ENCODE assay signal across 8 cellular contexts in genomic region chr5:110054240-110054639, GRCh38.
DNase-seq lines count a peak whose midpoint lies in the region; ATAC-seq lines count a peak whose summit lies in the region.

No MANE protein-coding gene starts in this region.

- H4K91ac ChIP-seq in mesenchymal stem cell (ENCODE audit: low read length): no peak overlapping the region

- POLR2A ChIA-PET in T-cell (lab: Charles Lee): interaction anchor here (0.6 to 1.3 kb wide), 5 partner anchors 9 to 362 kb away, joined by 3 to 4 read pairs (median 3); no protein-coding TSS in a partner anchor

- in situ Hi-C loops in Caki2 (cut with HindIII; ENCODE audit: low pct_unique_long_range_greater_than_20kb, low sequenced_read_pairs): no loop called here

- H3K23ac ChIP-seq in mesenchymal stem cell (ENCODE audit: low read length in 2 of 2): no peak overlapping the region

- no peak overlapping the region for H3K14ac ChIP-seq in mesenchymal stem cell (ENCODE audit: low read length in 2 of 2)

- no peak overlapping the region for H2BK15ac ChIP-seq in mesenchymal stem cell (ENCODE audit: low read depth, poor library complexity, severe bottlenecking)

- H2BK5ac ChIP-seq in mesenchymal stem cell (ENCODE audit: low read depth, low read length, poor library complexity, severe bottlenecking): no peak overlapping the region

- H2AK5ac ChIP-seq in mesenchymal stem cell (ENCODE audit: low read length, severe bottlenecking): no peak overlapping the region

- H2BK12ac ChIP-seq in mesenchymal stem cell (ENCODE audit: low read length in 2 of 2): no peak overlapping the region

- DNase-seq in Caki2 (ENCODE audit: low read depth) (peak; percentile 28), LHCN-M2 (ENCODE audit: low read depth) (peak; percentile 93), T-cell (peak; percentile 26 to 87 (median 76)), adipocyte (ENCODE audit: low read depth) (peak; percentile 31), mesenchymal stem cell (peak; percentile 72), H7 (no peak)
- peak; percentile 61 for DNase-seq in stimulated activated naive CD8-positive, alpha-beta T cell treated with anti-CD3 and anti-CD28 coated beads, Interleukin-15, Interleukin-2, amounts not matched to agents 100 U/mL and 50 U/mL, for 24 hours

- H3K9me3 Mint-ChIP-seq in T-cell: no peaks in the 10 kb centered on the region

- 68% methylated on average over 1 of the region's 2 CpGs for WGBS in mesenchymal stem cell

- H3K27ac Mint-ChIP-seq in T-cell: peak overlapping the region; percentile 84 to 91

- H2BK120ac ChIP-seq in mesenchymal stem cell (ENCODE audit: low read depth, low read length): no peak overlapping the region

- peaks cover 37 to 40% (median 39%) of the 10 kb centered on the region in 3 donors for H3K4me1 Mint-ChIP-seq in T-cell

- H3K36me3 Mint-ChIP-seq in T-cell: no peaks in the 10 kb centered on the region

- H3K4me3 Mint-ChIP-seq in T-cell: peak overlapping the region; percentile 7 to 55 (median 32)

- H3K18ac ChIP-seq in mesenchymal stem cell (ENCODE audit: low read depth in 1 of 2, low read length in 2 of 2): no peak overlapping the region

- H3K27me3 ChIP-seq in adipocyte (replicated peaks; ENCODE audit: control insufficient read depth, insufficient read depth, low read length) (no peaks in the 10 kb centered on the region), mesenchymal stem cell (ENCODE audit: control insufficient read depth in 1 of 2, insufficient read depth in 1 of 2, low read length in 2 of 2) (peaks cover 4 to 15% of the 10 kb centered on the region in 2 experiments), H7 (ENCODE audit: control insufficient read depth, insufficient read depth, low read length) (no peaks in the 10 kb centered on the region)

- CTCF ChIA-PET in T-cell (lab: Charles Lee): interaction anchor here (0.6 to 2.2 kb wide), 14 partner anchors 8 to 399 kb away, joined by 3 to 12 read pairs (median 3); partner anchors contain the start of gene MAN2A1 (in 2 of the 2)

- peak; percentile 89 for ATAC-seq in GM21447 (IDR thresholded peaks at IDR 0.05; ENCODE audit: unreplicated experiment)
- ATAC-seq in T-cell (replicated peaks in 1 of 4): peak; percentile 89 to 94 (median 90)
- peak; percentile 82 for ATAC-seq in stimulated activated naive CD8-positive, alpha-beta T cell treated with anti-CD3 and anti-CD28 coated beads, Interleukin-15, Interleukin-2, amounts not matched to agents 100 U/mL and 50 U/mL, for 24 hours

- no peak overlapping the region for H4K8ac ChIP-seq in mesenchymal stem cell (ENCODE audit: low read length)

- peaks cover 0 to 2% of the 10 kb centered on the region in 2 donors for H3K27me3 Mint-ChIP-seq in T-cell

- H3K36me3 ChIP-seq in adipocyte (ENCODE audit: control insufficient read depth, insufficient read depth, low read length, severe bottlenecking) (no peaks in the 10 kb centered on the region), mesenchymal stem cell (ENCODE audit: control insufficient read depth in 1 of 2, insufficient read depth in 2 of 2, low read depth in 1 of 2, low read length in 2 of 2) (no peaks in the 10 kb centered on the region), H7 (replicated peaks; ENCODE audit: control insufficient read depth, insufficient read depth, low read length) (no peaks in the 10 kb centered on the region)

- no peak overlapping the region for H3K4me2 ChIP-seq in mesenchymal stem cell (ENCODE audit: low read length, poor library complexity, severe bottlenecking)

- H3K9me3 ChIP-seq in adipocyte (ENCODE audit: control insufficient read depth, low read length) (no peaks in the 10 kb centered on the region), mesenchymal stem cell (ENCODE audit: control insufficient read depth, low read length) (no peaks in the 10 kb centered on the region)

- no peak overlapping the region for H3K27ac ChIP-seq in mesenchymal stem cell (ENCODE audit: low read length, poor library complexity, severe bottlenecking)

- H3K79me1 ChIP-seq in mesenchymal stem cell (replicated peaks; ENCODE audit: low read length, poor library complexity, severe bottlenecking): no peaks in the 10 kb centered on the region

- H3K4me3 ChIP-seq in adipocyte (ENCODE audit: low read length): no peak overlapping the region
- H3K4me3 ChIP-seq in mesenchymal stem cell (ENCODE audit: insufficient read depth in 1 of 2, low read depth in 1 of 2, low read length in 2 of 2): no peak overlapping the region
- H3K4me3 ChIP-seq in H7 (ENCODE audit: insufficient read depth, low read depth, low read length): no peak overlapping the region

- H2AFZ ChIP-seq in mesenchymal stem cell (ENCODE audit: low read depth, low read length): no peak overlapping the region

- H3K4ac ChIP-seq in mesenchymal stem cell (ENCODE audit: low read depth in 1 of 2, low read length in 2 of 2): no peak overlapping the region

- H3K4me1 ChIP-seq in adipocyte (ENCODE audit: control insufficient read depth, insufficient read depth, low read length) (peaks cover 16% of the 10 kb centered on the region), mesenchymal stem cell (ENCODE audit: control insufficient read depth, insufficient read depth, low read depth, low read length) (no peaks in the 10 kb centered on the region)

- H3K9ac ChIP-seq in adipocyte (ENCODE audit: low read length): no peak overlapping the region
- no peak overlapping the region for H3K9ac ChIP-seq in mesenchymal stem cell (ENCODE audit: low read length)
